5 cellular contexts compared by ENCODE assay signal in genomic region chr10:43116596-43116995, GRCh38. TPM values are rescaled to one million over a fixed set of nuclear protein-coding genes. Genes with fewer than 3 reads are reported as not detected.
"Had no signal": no experiment of that assay in that cellular context is flagged by ENCODE, and none has a peak within 500 bp of the region (broad histone marks: within the 10 kb centered on the region; RNA-seq: fewer than 3 reads in every experiment).

No MANE protein-coding gene starts in this region.

- H3K4me3 Mint-ChIP-seq: GM23338, H9, IgD-negative memory B cell had no signal

- H3K36me3 Mint-ChIP-seq: IgD-negative memory B cell had no signal

- H3K9me3 Mint-ChIP-seq: GM23338, H9, IgD-negative memory B cell had no signal

- H3K4me1 Mint-ChIP-seq: GM23338, H9 had no signal

- DNase-seq: H9, HCEC 1CT had no signal

- H3K4me3 ChIP-seq: GM23338 had no signal

- H3K27ac Mint-ChIP-seq: GM23338, H9 had no signal

- H3K27me3 Mint-ChIP-seq: IgD-negative memory B cell had no signal

RNA-seq across cellular contexts. Expression of gene RET, which starts 39.7 kb away (rescaled TPM):
- total RNA-seq: HT-29 had no signal
